In genomic region chr2:201148434-201148833, GRCh38 we compare ENCODE assay signal across 12 cellular contexts. TPM values are rescaled to one million over a fixed set of nuclear protein-coding genes. Genes with fewer than 3 reads are reported as not detected.
DNase-seq lines count a peak whose midpoint lies in the region; ATAC-seq, FAIRE-seq and TF ChIP-seq lines count a peak whose summit lies in the region.
"Had no signal": no experiment of that assay in that cellular context is flagged by ENCODE, and none has a peak within 500 bp of the region (broad histone marks: within the 10 kb centered on the region; RNA-seq: fewer than 3 reads in every experiment).

No MANE protein-coding gene starts in this region.

- H3K9me1 ChIP-seq in K562 (ENCODE audit: control insufficient read depth, insufficient read depth, low read length) = no peaks in the 10 kb centered on the region

- TF ChIP-seq EP300 in K562 (IDR thresholded peaks at IDR 0.05; ENCODE audit: low read length) = no peak
- TF ChIP-seq EP300 in upper lobe of left lung (IDR thresholded peaks at IDR 0.05) = no peak

- BruUV-seq in K562 (replicated peaks; lab: Mats Ljungman, UMichigan) = no TSS peak

- POLR2A ChIA-PET in K562 (lab: Yijun Ruan, JAX) = interaction anchor here (0.7 to 1.3 kb wide), 4 partner anchors 9 to 1057 kb away, joined by 3 read pairs; partner anchors contain the start of gene NIF3L1

- intact Hi-C loops in heart left ventricle (cut with DNase I) = no loop called here
- intact Hi-C loops in left ventricle myocardium superior (cut with micrococcal nuclease) = no loop called here
- intact Hi-C loops in K562 (cut with micrococcal nuclease) = no loop called here

- ATAC-seq in heart left ventricle = no peak
- no peak for ATAC-seq in left ventricle myocardium superior
- no peak for ATAC-seq in K562
- ATAC-seq in upper lobe of left lung (ENCODE audit: low FRiP score in 2 of 2) = no peak
- ATAC-seq in HG02870 (IDR thresholded peaks at IDR 0.05; ENCODE audit: unreplicated experiment) = no peak

- no peaks in the 10 kb centered on the region for H4K20me1 ChIP-seq in K562 (replicated peaks; ENCODE audit: control insufficient read depth, insufficient read depth, low read length)

- H3K4me1 ChIP-seq in heart left ventricle (peaks cover 5 to 73% (median 37%) of the 10 kb centered on the region in 12 donors), K562 (replicated peaks in 1 of 2; ENCODE audit: control insufficient read depth in 2 of 2, insufficient read depth in 2 of 2, low read length in 2 of 2) (peaks cover 2 to 16% of the 10 kb centered on the region in 2 experiments; a peak in 3 of 5 replicates), mucosa of stomach (ENCODE audit: control insufficient read depth, insufficient read depth, low read length) (peaks cover 54% of the 10 kb centered on the region), upper lobe of left lung (peaks cover 51 to 59% (median 59%) of the 10 kb centered on the region in 4 donors)

- in situ Hi-C loops in K562 (cut with MboI) = no loop called here

- TF ChIP-seq POLR2A in heart left ventricle (IDR thresholded peaks at IDR 0.05) (no peak), K562 (conservative IDR thresholded peaks at IDR 0.05) (no peak), upper lobe of left lung (IDR thresholded peaks at IDR 0.05) (no peak)

- peak overlapping the region in 11 of 12 donors; percentile 31 to 89 (median 45) for H3K27ac ChIP-seq in heart left ventricle
- H3K27ac ChIP-seq in K562 (ENCODE audit: extremely low read depth, low read depth, low read length) = peak overlapping the region; percentile 50; the same call in 1 of the 3 replicates
- H3K27ac ChIP-seq in upper lobe of left lung = peak overlapping the region; percentile 70 to 90 (median 80)

- H3K4me3 ChIP-seq in heart left ventricle (no peak overlapping the region), K562 (no peak overlapping the region), mucosa of stomach (ENCODE audit: low read length) (no peak overlapping the region), upper lobe of left lung (no peak overlapping the region)
- H3K4me3 ChIP-seq: HAP-1 had no signal

- H3K27me3 ChIP-seq in heart left ventricle (no peaks in the 10 kb centered on the region), K562 (ENCODE audit: control insufficient read depth in 2 of 2, insufficient read depth in 2 of 2, low read length in 2 of 2) (no peaks in the 10 kb centered on the region), mucosa of stomach (ENCODE audit: control insufficient read depth, insufficient read depth, low read length) (no peaks in the 10 kb centered on the region), upper lobe of left lung (no peaks in the 10 kb centered on the region)

- H3K9me3 ChIP-seq in heart left ventricle = no peaks in the 10 kb centered on the region
- H3K9me3 ChIP-seq in K562 (replicated peaks; ENCODE audit: control insufficient read depth, insufficient read depth, low read depth, low read length) = no peaks in the 10 kb centered on the region
- no peaks in the 10 kb centered on the region for H3K9me3 ChIP-seq in mucosa of stomach (ENCODE audit: control insufficient read depth, low read length)
- H3K9me3 ChIP-seq in upper lobe of left lung = no peaks in the 10 kb centered on the region
- H3K9me3 ChIP-seq: HAP-1 had no signal

- WGBS in heart left ventricle, 4 donors = 77 to 84% (median 79%) methylated on average over 1 of the region's 1 CpG
- 38% methylated on average over 1 of the region's 1 CpG for WGBS in K562 (ENCODE audit: insufficient coverage, low coverage, missing lambda C conversion rate)
- 83 to 87% methylated on average over 1 of the region's 1 CpG for WGBS in upper lobe of left lung, 2 donors

- TF ChIP-seq CTCF in heart left ventricle (IDR thresholded peaks at IDR 0.05) = no peak
- no peak for TF ChIP-seq CTCF in K562 (IDR thresholded peaks at IDR 0.05 in 2 of 3, conservative IDR thresholded peaks at IDR 0.05 in 1 of 3; ENCODE audit: insufficient read depth in 2 of 3, low read depth in 1 of 3, low read length in 3 of 3)
- no peak for TF ChIP-seq CTCF in upper lobe of left lung (IDR thresholded peaks at IDR 0.05)

- H3K79me2 ChIP-seq in K562 (ENCODE audit: control insufficient read depth, insufficient read depth, low read length) = peaks cover 4% of the 10 kb centered on the region; the same call in 2 of the 3 replicates

- no peak overlapping the region for H3K4me2 ChIP-seq in K562 (ENCODE audit: insufficient read depth, low read length)

- TF ChIP-seq RAD21 in K562 (CRISPR knock-in tag; conservative IDR thresholded peaks at IDR 0.05 in 1 of 2, IDR thresholded peaks at IDR 0.05 in 1 of 2) = no peak

- FAIRE-seq in K562 (lab: Jason Lieb, UNC) = no peak
- FAIRE-seq: GM18507 had no signal

- H3K36me3 ChIP-seq in heart left ventricle = peaks cover 3 to 99% (median 93%) of the 10 kb centered on the region in 9 donors
- H3K36me3 ChIP-seq in K562 (ENCODE audit: control insufficient read depth, insufficient read depth, low read length) = peaks cover 67% of the 10 kb centered on the region
- peaks cover 7% of the 10 kb centered on the region for H3K36me3 ChIP-seq in mucosa of stomach (ENCODE audit: control insufficient read depth, insufficient read depth, low read length)
- H3K36me3 ChIP-seq in upper lobe of left lung = peaks cover 17 to 97% (median 66%) of the 10 kb centered on the region in 4 donors

- CTCF ChIA-PET in K562 (lab: Yijun Ruan, JAX; ENCODE audit: low intra/inter-chr PET ratio) = no interaction called here

- no peak overlapping the region for H2AFZ ChIP-seq in K562 (ENCODE audit: low read depth, low read length)

- H3K9ac ChIP-seq in K562 (ENCODE audit: insufficient read depth in 1 of 2, low read depth in 2 of 2, low read length in 2 of 2) (no peak overlapping the region), mucosa of stomach (ENCODE audit: low read length) (peak overlapping the region; percentile 54)

- DNase-seq in heart left ventricle (no peak), left ventricle myocardium superior (no peak), K562 (ENCODE audit: extremely low read depth in 1 of 4, low spot score in 3 of 4) (peak in 2 of 4 experiments; percentile 15 to 25), upper lobe of left lung (no peak), SKM-1 treated with dmso at 0.1 percent for 144 hours (lab: John Stamatoyannopoulos, UW; ENCODE audit: unreplicated experiment) (no peak), HuH-7 (ENCODE audit: low spot score) (no peak)
- DNase-seq: stimulated activated CD4-positive, alpha-beta T cell treated with anti-CD3 and anti-CD28 coated beads, Interleukin-4, amount 100 ng/mL, for 4 hours; T-helper 1 cell had no signal

RNA-seq across cellular contexts. Expression of gene CFLAR, which starts 32.5 kb away (rescaled TPM):
- 100 to 1,000 TPM; 130 to 279 (median 214) TPM for total RNA-seq in heart left ventricle
- 100 to 1,000 TPM; 120 to 249 TPM for polyA plus RNA-seq in heart left ventricle
- 252 TPM for total RNA-seq in left ventricle myocardium superior
- total RNA-seq in K562 (2011; cell fraction: chromatin; rRNA removed; ENCODE audit: low replicate concordance) = 362 and 472 TPM in 2 replicates
- 167 and 172 TPM in 2 replicates for total RNA-seq in K562 (2011; cell fraction: nucleolus; rRNA removed)
- total RNA-seq in K562 (2011; cell fraction: nucleoplasm; rRNA removed) = 230 and 255 TPM in 2 replicates
- 46.0 and 48.6 TPM in 2 replicates for total RNA-seq in K562 (2014; rRNA removed)
- 73.6 and 95.3 TPM in 2 replicates for total RNA-seq in K562 (2014; rRNA removed; fragmentation: Illumina TruSeq; extraction: Trizol)
- total RNA-seq in K562 (2015; rRNA removed; fragmentation: Illumina TruSeq; extraction: Trizol) = 32.9 and 39.4 TPM in 2 replicates
- total RNA-seq in K562 (2021) = 66.4 and 78.4 TPM in 2 replicates
- polyA plus RNA-seq in K562 (2011; rRNA removed) = 55.5 and 102 TPM in 2 replicates
- polyA plus RNA-seq in K562 (2011; cell fraction: cytosol; rRNA removed) = 42.6 and 44.2 TPM in 2 replicates
- polyA plus RNA-seq in K562 (2011; cell fraction: nucleus; rRNA removed) = 65.0 and 100 TPM in 2 replicates
- polyA plus RNA-seq in K562 (2012) = 48.8 and 58.4 TPM in 2 replicates
- polyA plus RNA-seq in K562 (2014; fragmentation: Illumina TruSeq; extraction: Trizol) = 54.0 and 55.1 TPM in 2 replicates
- 10 to 100 TPM; 27.5 to 30.3 TPM for polyA plus RNA-seq in K562 (2014; fragmentation: Nextera tagmentation; extraction: Ambion mirVana)
- polyA plus RNA-seq in K562 (2014; rRNA removed) = 45.6 and 55.9 TPM in 2 replicates
- polyA minus RNA-seq in K562 (2011; rRNA and poly(A)+ RNA removed) = 142 and 164 TPM in 2 replicates
- 41.0 and 53.7 TPM in 2 replicates for polyA minus RNA-seq in K562 (2011; cell fraction: cytosol; rRNA and poly(A)+ RNA removed)
- 135 and 142 TPM in 2 replicates for polyA minus RNA-seq in K562 (2011; cell fraction: nucleus; rRNA and poly(A)+ RNA removed)
- total RNA-seq in upper lobe of left lung = 1,000 to 10,000 TPM in 1 of 6 donors, 100 to 1,000 TPM in 5; 263 to 1,189 (median 435) TPM

RNA-seq across cellular contexts. Expression of gene CASP10, which starts 34.5 kb away (rescaled TPM):
- total RNA-seq in heart left ventricle = 10 to 100 TPM in 2 of 9 donors, 1 to 10 TPM in 7; 4.3 to 24.0 (median 5.8) TPM
- 1 to 10 TPM; 2.8 to 3.5 TPM for polyA plus RNA-seq in heart left ventricle
- 6.4 TPM for total RNA-seq in left ventricle myocardium superior
- total RNA-seq in K562 (2011; cell fraction: chromatin; rRNA removed; ENCODE audit: low replicate concordance) = 75.0 and 98.6 TPM in 2 replicates
- 34.9 and 39.4 TPM in 2 replicates for total RNA-seq in K562 (2011; cell fraction: nucleolus; rRNA removed)
- 55.7 and 65.5 TPM in 2 replicates for total RNA-seq in K562 (2011; cell fraction: nucleoplasm; rRNA removed)
- total RNA-seq in K562 (2014; rRNA removed) = 10.8 TPM in 2 replicates
- 17.4 and 19.7 TPM in 2 replicates for total RNA-seq in K562 (2014; rRNA removed; fragmentation: Illumina TruSeq; extraction: Trizol)
- 10.7 and 12.6 TPM in 2 replicates for total RNA-seq in K562 (2015; rRNA removed; fragmentation: Illumina TruSeq; extraction: Trizol)
- 12.1 and 12.2 TPM in 2 replicates for total RNA-seq in K562 (2021)
- polyA plus RNA-seq in K562 (2011; rRNA removed) = 20.4 and 21.9 TPM in 2 replicates
- polyA plus RNA-seq in K562 (2011; cell fraction: cytosol; rRNA removed) = 8.4 and 12.9 TPM in 2 replicates
- 16.1 and 18.3 TPM in 2 replicates for polyA plus RNA-seq in K562 (2011; cell fraction: nucleus; rRNA removed)
- polyA plus RNA-seq in K562 (2012) = 7.7 and 9.6 TPM in 2 replicates
- 9.9 and 10.6 TPM in 2 replicates for polyA plus RNA-seq in K562 (2014; fragmentation: Illumina TruSeq; extraction: Trizol)
- polyA plus RNA-seq in K562 (2014; fragmentation: Nextera tagmentation; extraction: Ambion mirVana) = 1 to 10 TPM; 7.1 to 7.2 TPM
- polyA plus RNA-seq in K562 (2014; rRNA removed) = 8.0 and 9.9 TPM in 2 replicates
- 34.7 TPM in 2 replicates for polyA minus RNA-seq in K562 (2011; rRNA and poly(A)+ RNA removed)
- 13.5 and 13.9 TPM in 2 replicates for polyA minus RNA-seq in K562 (2011; cell fraction: cytosol; rRNA and poly(A)+ RNA removed)
- 13.9 and 32.2 TPM in 2 replicates for polyA minus RNA-seq in K562 (2011; cell fraction: nucleus; rRNA and poly(A)+ RNA removed)
- total RNA-seq in upper lobe of left lung = 10 to 100 TPM; 21.1 to 67.1 (median 29.9) TPM
